ENCODE assay signal across 35 cellular contexts in the genomic region with DNA sequence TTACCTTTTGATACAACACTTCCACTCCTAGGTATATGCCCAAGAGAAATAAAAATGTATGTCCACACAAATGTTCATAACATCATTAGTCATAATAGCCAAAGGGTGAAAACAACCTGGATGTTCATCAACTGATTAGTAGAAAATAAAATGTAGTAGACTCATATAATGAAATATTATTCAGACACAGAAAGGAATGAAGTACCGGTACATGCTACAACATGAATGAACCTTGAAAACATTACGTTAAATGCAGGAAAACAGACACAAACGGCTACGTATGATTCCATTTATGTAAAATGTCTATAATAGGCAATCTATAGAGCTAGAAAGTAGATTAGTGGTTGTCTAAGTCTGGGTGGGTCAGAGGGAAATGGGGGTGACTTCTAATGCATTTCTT.
"Had no signal": no experiment of that assay in that cellular context is flagged by ENCODE, and none has a peak within 500 bp of the region (broad histone marks: within the 10 kb centered on the region; RNA-seq: fewer than 3 reads in every experiment).

No MANE protein-coding gene starts in this region.

- H3K4me3 ChIP-seq: MG63 had no signal

- H3K27me3 ChIP-seq: MG63 had no signal

- DNase-seq: Karpas-422, Kasumi-1, KG1, MG63, MM.1S, MV-4-11, NCI-H1048, NCI-H1092, NCI-H1092 treated with DMSO at 0.1 percent for 48 hours, NCI-H1105, NCI-H1105 treated with DMSO at 0.1 percent for 48 hours, NCI-H1417, NCI-H1417 treated with DMSO at 0.1 percent for 48 hours, NCI-H1436, NCI-H1436 treated with DMSO at 0.1 percent for 48 hours, NCI-H146, NCI-H1694, NCI-H1694 treated with DMSO at 0.1 percent for 48 hours, NCI-H187, NCI-H187 treated with DMSO at 0.1 percent for 48 hours, NCI-H1930, NCI-H2029, NCI-H2029 treated with DMSO at 0.1 percent for 48 hours, NCI-H2081, NCI-H2081 treated with DMSO at 0.1 percent for 48 hours, NCI-H2107, NCI-H2171, NCI-H2171 treated with DMSO at 0.1 percent for 48 hours, NCI-H2227 treated with DMSO at 0.1 percent for 48 hours, NCI-H226, NCI-H345, NCI-H446, NCI-H446 treated with DMSO at 0.1 percent for 48 hours, NCI-H510A had no signal

- H3K36me3 ChIP-seq: MG63 had no signal

- H3K27ac ChIP-seq: KMS-11 had no signal
